ENCODE assay signal across 10 cellular contexts in the genomic region with DNA sequence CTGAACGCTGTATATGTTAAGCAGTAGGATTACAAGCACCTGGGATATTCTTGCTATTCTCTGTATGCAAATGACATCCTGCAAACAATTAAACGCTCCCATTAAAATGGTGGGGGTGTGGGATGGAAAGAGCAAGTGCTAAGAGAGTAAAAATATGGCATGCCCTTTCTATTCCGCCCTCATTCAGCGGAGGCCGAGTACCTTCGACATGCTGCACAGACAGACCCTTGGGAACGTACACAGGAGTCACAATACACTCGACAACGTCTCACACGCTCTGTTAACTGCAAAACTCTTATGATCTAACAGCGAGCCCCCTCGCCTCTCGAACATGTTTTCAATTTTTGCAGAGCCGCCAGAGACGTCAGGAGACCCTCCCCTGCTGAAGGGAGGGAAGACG.
DNase-seq lines count a peak whose midpoint lies in the region; ATAC-seq and TF ChIP-seq lines count a peak whose summit lies in the region.
"Had no signal": no experiment of that assay in that cellular context is flagged by ENCODE, and none has a peak within 500 bp of the region (broad histone marks: within the 10 kb centered on the region; RNA-seq: fewer than 3 reads in every experiment).

No MANE protein-coding gene starts in this region.

- peaks cover 3 to 14% (median 8%) of the 10 kb centered on the region in 7 donors for H3K4me1 Mint-ChIP-seq in naive thymus-derived CD4-positive, alpha-beta T cell

- H3K4me3 Mint-ChIP-seq in naive thymus-derived CD4-positive, alpha-beta T cell: peak overlapping the region in 6 of 10 donors; percentile 27 to 59 (median 42)

- DNase-seq in coronary artery (ENCODE audit: low spot score) (no peak), GF-D8 (lab: John Stamatoyannopoulos, UW) (no peak), SIG-M5 (lab: John Stamatoyannopoulos, UW) (no peak), medulla oblongata (ENCODE audit: extremely low spot score) (no peak)
- no peak for DNase-seq in naive thymus-derived CD4-positive, alpha-beta T cell
- DNase-seq: activated gamma-delta T cell treated with Interleukin-2 at 50 U/mL for 16 hours; effector CD4-positive, alpha-beta T cell had no signal

- H3K27me3 ChIP-seq in BLaER1 treated with 17β-estradiol and CSF1 and Interleukin-3, amounts not matched to agents 10 nM and 100 nM: peaks cover 0 to 9% (median 0%) of the 10 kb centered on the region in 11 experiments; a peak in 3 of 22 replicates
- H3K27me3 ChIP-seq in HUES64 (ENCODE audit: insufficient read depth, low read length): peaks cover 17% of the 10 kb centered on the region; the same call in 1 of the 2 replicates
- H3K27me3 ChIP-seq in naive thymus-derived CD4-positive, alpha-beta T cell (ENCODE audit: control insufficient read depth in 2 of 2, insufficient read depth in 2 of 2, low read length in 2 of 2): peaks cover 0 to 4% of the 10 kb centered on the region in 2 donors

- no peaks in the 10 kb centered on the region for H3K36me3 ChIP-seq in BLaER1 treated with 17β-estradiol and CSF1 and Interleukin-3, amounts not matched to agents 10 nM and 100 nM
- no peaks in the 10 kb centered on the region for H3K36me3 ChIP-seq in HUES64 (ENCODE audit: insufficient read depth, low read length)
- no peaks in the 10 kb centered on the region for H3K36me3 ChIP-seq in naive thymus-derived CD4-positive, alpha-beta T cell (ENCODE audit: control insufficient read depth in 2 of 3, insufficient read depth in 3 of 3, low read length in 3 of 3)

- 2% methylated on average over 15 of the region's 16 CpGs for WGBS in HUES64

- peaks cover 0 to 6% (median 0%) of the 10 kb centered on the region in 11 experiments; a peak in 6 of 22 replicates for H3K9me3 ChIP-seq in BLaER1 treated with 17β-estradiol and CSF1 and Interleukin-3, amounts not matched to agents 10 nM and 100 nM (replicated peaks in 1 of 11)
- no peaks in the 10 kb centered on the region for H3K9me3 ChIP-seq in HUES64 (ENCODE audit: insufficient read depth, low read depth, low read length)
- no peaks in the 10 kb centered on the region for H3K9me3 ChIP-seq in naive thymus-derived CD4-positive, alpha-beta T cell (ENCODE audit: control insufficient read depth in 2 of 3, low read length in 3 of 3)

- H3K27ac Mint-ChIP-seq in naive thymus-derived CD4-positive, alpha-beta T cell: no peak overlapping the region

- no peaks in the 10 kb centered on the region for H3K36me3 Mint-ChIP-seq in naive thymus-derived CD4-positive, alpha-beta T cell

- intact Hi-C loops in naive thymus-derived CD4-positive, alpha-beta T cell (cut with micrococcal nuclease): no loop called here

- H3K9me3 Mint-ChIP-seq in naive thymus-derived CD4-positive, alpha-beta T cell: peaks cover 0 to 17% (median 3%) of the 10 kb centered on the region in 11 donors

- ATAC-seq in naive thymus-derived CD4-positive, alpha-beta T cell: no peak
- no peak for ATAC-seq in GM18867 (IDR thresholded peaks at IDR 0.05; ENCODE audit: unreplicated experiment)

- peak overlapping the region in 8 of 10 experiments; percentile 52 to 66 (median 56); a peak in 10 of 20 replicates for H3K4me3 ChIP-seq in BLaER1 treated with 17β-estradiol and CSF1 and Interleukin-3, amounts not matched to agents 10 nM and 100 nM
- H3K4me3 ChIP-seq in HUES64 (ENCODE audit: low read length): peak overlapping the region; percentile 80
- peak overlapping the region; percentile 66 for H3K4me3 ChIP-seq in coronary artery
- H3K4me3 ChIP-seq in naive thymus-derived CD4-positive, alpha-beta T cell (ENCODE audit: low read length): no peak overlapping the region

- peaks cover 0 to 8% (median 5%) of the 10 kb centered on the region in 10 experiments; a peak in 10 of 20 replicates for H3K4me1 ChIP-seq in BLaER1 treated with 17β-estradiol and CSF1 and Interleukin-3, amounts not matched to agents 10 nM and 100 nM
- peaks cover 22% of the 10 kb centered on the region for H3K4me1 ChIP-seq in HUES64 (ENCODE audit: insufficient read depth, low read length)
- no peaks in the 10 kb centered on the region for H3K4me1 ChIP-seq in naive thymus-derived CD4-positive, alpha-beta T cell (ENCODE audit: control insufficient read depth in 2 of 2, insufficient read depth in 2 of 2, low read length in 2 of 2)

- H3K27me3 Mint-ChIP-seq in naive thymus-derived CD4-positive, alpha-beta T cell: peaks cover 47 to 65% (median 61%) of the 10 kb centered on the region in 5 donors

- POLR2A ChIA-PET in naive thymus-derived CD4-positive, alpha-beta T cell (lab: Charles Lee): no interaction called here

- no peak overlapping the region for H3K9ac ChIP-seq in BLaER1 treated with 17β-estradiol and CSF1 and Interleukin-3, amounts not matched to agents 10 nM and 100 nM
- no peak overlapping the region; the same call in 1 of the 2 replicates for H3K9ac ChIP-seq in HUES64 (ENCODE audit: low read depth, low read length)

- TF ChIP-seq CTCF in coronary artery (IDR thresholded peaks at IDR 0.05): no peak

- no peak overlapping the region for H3K27ac ChIP-seq in BLaER1 treated with 17β-estradiol and CSF1 and Interleukin-3, amounts not matched to agents 10 nM and 100 nM
- H3K27ac ChIP-seq in HUES64 (ENCODE audit: low read depth, low read length): peak overlapping the region; percentile 85; the same call in 1 of the 2 replicates
- no peak overlapping the region for H3K27ac ChIP-seq in coronary artery
- H3K27ac ChIP-seq in naive thymus-derived CD4-positive, alpha-beta T cell (ENCODE audit: low read depth, low read length): no peak overlapping the region

- peaks cover 0 to 6% (median 0%) of the 10 kb centered on the region in 11 experiments; a peak in 2 of 22 replicates for H4K20me1 ChIP-seq in BLaER1 treated with 17β-estradiol and CSF1 and Interleukin-3, amounts not matched to agents 10 nM and 100 nM

- CTCF ChIA-PET in naive thymus-derived CD4-positive, alpha-beta T cell (lab: Charles Lee): no interaction called here

- H3K4me2 ChIP-seq in BLaER1 treated with 17β-estradiol and CSF1 and Interleukin-3, amounts not matched to agents 10 nM and 100 nM: peak overlapping the region; percentile 68 to 93 (median 82)
